In the genomic region with DNA sequence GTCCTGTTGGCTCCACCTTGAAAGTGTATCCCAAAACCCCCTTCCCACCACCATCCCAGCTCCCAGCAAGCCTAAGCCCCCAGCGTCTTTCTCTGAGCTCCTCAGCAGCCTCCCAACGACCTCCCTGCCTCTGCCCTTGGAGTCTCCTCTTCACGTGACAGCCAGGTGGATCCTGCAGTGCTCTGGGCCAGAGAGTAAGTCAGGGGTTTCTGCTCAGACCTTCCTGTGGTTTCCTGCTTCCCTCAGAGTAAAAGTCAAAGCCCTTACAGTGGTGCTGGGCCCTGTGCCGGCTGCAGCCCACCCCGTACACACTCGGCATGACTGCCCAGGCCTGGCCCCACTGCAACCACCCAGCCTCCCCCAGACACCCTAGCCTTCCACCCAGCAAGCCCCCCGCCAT, we compare ENCODE assay signal across 19 cellular contexts. TPM values are rescaled to one million over a fixed set of nuclear protein-coding genes. Genes with fewer than 3 reads are reported as not detected.
DNase-seq lines count a peak whose midpoint lies in the region; ATAC-seq, FAIRE-seq and TF ChIP-seq lines count a peak whose summit lies in the region.
"Had no signal": no experiment of that assay in that cellular context is flagged by ENCODE, and none has a peak within 500 bp of the region (broad histone marks: within the 10 kb centered on the region; RNA-seq: fewer than 3 reads in every experiment).

No MANE protein-coding gene starts in this region.

- peak; percentile 67 for DNase-seq in Jurkat, Clone E6-1 (ENCODE audit: low read depth, low spot score)
- no peak for DNase-seq in GM12878 (ENCODE audit: low read depth, low spot score)
- no peak for DNase-seq in memory B cell (ENCODE audit: low spot score in 2 of 2)
- DNase-seq in stimulated activated CD4-positive, alpha-beta T cell treated with anti-CD3 and anti-CD28 coated beads, Interleukin-4, amount 100 ng/mL, for 24 hours: no peak
- DNase-seq in DMS53 (lab: John Stamatoyannopoulos, UW): no peak
- DNase-seq in NCI-H128 (lab: John Stamatoyannopoulos, UW; ENCODE audit: unreplicated experiment): no peak
- no peak for DNase-seq in retina
- DNase-seq: Calu3; CD4-positive, CD25-positive, alpha-beta regulatory T cell; GDM1; HCEC 1CT; HFFc6 had no signal

- TF ChIP-seq EP300 in GM12878 (IDR thresholded peaks at IDR 0.05; ENCODE audit: borderline replicate concordance in 1 of 2, control insufficient read depth in 1 of 2, low read depth in 2 of 2, low read length in 2 of 2): no peak

- no peak overlapping the region for H3K4me3 ChIP-seq in BLaER1 treated with 17β-estradiol and CSF1 and Interleukin-3, amounts not matched to agents 10 nM and 100 nM
- H3K4me3 ChIP-seq in Jurkat, Clone E6-1 (ENCODE audit: low read length): no peak overlapping the region
- no peak overlapping the region for H3K4me3 ChIP-seq in GM12878

- H3K4me2 ChIP-seq in BLaER1 treated with 17β-estradiol and CSF1 and Interleukin-3, amounts not matched to agents 10 nM and 100 nM: peak overlapping the region; percentile 56 to 95 (median 81)
- H3K4me2 ChIP-seq in GM12878 (ENCODE audit: control insufficient read depth, insufficient read depth): no peak overlapping the region

- no peak overlapping the region for H2AFZ ChIP-seq in GM12878 (ENCODE audit: control insufficient read depth, low read depth, low read length)

- peaks cover 18% of the 10 kb centered on the region for H3K27me3 Mint-ChIP-seq in memory B cell

- H3K27me3 ChIP-seq in BLaER1 treated with 17β-estradiol and CSF1 and Interleukin-3, amounts not matched to agents 10 nM and 100 nM: peaks cover 0 to 5% (median 0%) of the 10 kb centered on the region in 11 experiments; a peak in 1 of 22 replicates
- H3K27me3 ChIP-seq in GM12878 (replicated peaks in 1 of 2; ENCODE audit: control insufficient read depth in 2 of 2, insufficient read depth in 2 of 2, low read length in 1 of 2): peaks cover 0 to 3% of the 10 kb centered on the region in 2 experiments; a peak in 1 of 4 replicates

- H3K4me3 Mint-ChIP-seq in memory B cell: no peak overlapping the region
- H3K4me3 Mint-ChIP-seq: B cell; CD4-positive, CD25-positive, alpha-beta regulatory T cell; HFFc6 had no signal

- H3K27ac ChIP-seq in BLaER1 treated with 17β-estradiol and CSF1 and Interleukin-3, amounts not matched to agents 10 nM and 100 nM: peak overlapping the region in 8 of 11 experiments; percentile 1 to 70 (median 60); a peak in 15 of 22 replicates
- no peak overlapping the region for H3K27ac ChIP-seq in GM12878 (ENCODE audit: control insufficient read depth, insufficient read depth)

- peak overlapping the region in 9 of 11 experiments; percentile 14 to 64 (median 50); a peak in 12 of 22 replicates for H3K9ac ChIP-seq in BLaER1 treated with 17β-estradiol and CSF1 and Interleukin-3, amounts not matched to agents 10 nM and 100 nM
- H3K9ac ChIP-seq in GM12878 (ENCODE audit: control insufficient read depth, insufficient read depth, low read length): no peak overlapping the region

- BruUV-seq in GM12878 (replicated peaks; lab: Mats Ljungman, UMichigan): no TSS peak

- no peak for TF ChIP-seq POLR2A in GM12878 (IDR thresholded peaks at IDR 0.05; ENCODE audit: low read depth, low read length)

- H3K4me1 Mint-ChIP-seq in memory B cell: no peaks in the 10 kb centered on the region
- H3K4me1 Mint-ChIP-seq: CD4-positive, CD25-positive, alpha-beta regulatory T cell had no signal

- FAIRE-seq in GM12878 (lab: Jason Lieb, UNC): no peak
- FAIRE-seq: A204.1, GM19239, H1, HepG2, HTR-8/SVneo had no signal

- no peaks in the 10 kb centered on the region for H4K20me1 ChIP-seq in BLaER1 treated with 17β-estradiol and CSF1 and Interleukin-3, amounts not matched to agents 10 nM and 100 nM
- no peaks in the 10 kb centered on the region for H4K20me1 ChIP-seq in GM12878 (ENCODE audit: control insufficient read depth, insufficient read depth)

- peaks cover 4 to 8% (median 6%) of the 10 kb centered on the region in 11 experiments; a peak in 21 of 22 replicates for H3K9me3 ChIP-seq in BLaER1 treated with 17β-estradiol and CSF1 and Interleukin-3, amounts not matched to agents 10 nM and 100 nM (replicated peaks in 1 of 11)
- H3K9me3 ChIP-seq in GM12878 (replicated peaks; ENCODE audit: control insufficient read depth, insufficient read depth, low read length): no peaks in the 10 kb centered on the region; the same call in 2 of the 3 replicates

- RAD21 ChIA-PET in GM12878 (lab: Charles Lee; ENCODE audit: unreplicated experiment): interaction anchor here (1.2 kb wide), 1 partner anchor 22 kb away, joined by 3 read pairs; no protein-coding TSS in a partner anchor

- TF ChIP-seq CTCF in GM12878 (IDR thresholded peaks at IDR 0.05 in 2 of 3, conservative IDR thresholded peaks at IDR 0.05 in 1 of 3; ENCODE audit: control insufficient read depth in 2 of 3, extremely low read depth in 1 of 3, insufficient read depth in 1 of 3, low read depth in 3 of 3, low read length in 3 of 3): no peak

- no peak for TF ChIP-seq RAD21 in GM12878 (IDR thresholded peaks at IDR 0.05; ENCODE audit: insufficient read depth, low read depth, low read length)

- 0 out of 22 replicates have a peak, but pooled peaks cover 0 to 2% (median 0%) of the 10 kb centered on the region in 11 experiments for H3K36me3 ChIP-seq in BLaER1 treated with 17β-estradiol and CSF1 and Interleukin-3, amounts not matched to agents 10 nM and 100 nM
- no peaks in the 10 kb centered on the region for H3K36me3 ChIP-seq in GM12878 (ENCODE audit: control insufficient read depth in 2 of 2, insufficient read depth in 2 of 2, low read length in 1 of 2)

- SMC1A ChIA-PET in GM12878 (lab: Charles Lee; ENCODE audit: uncharacterized antibody, unreplicated experiment): interaction anchor here (1.3 kb wide), 1 partner anchor 10 kb away, joined by 4 read pairs; no protein-coding TSS in a partner anchor

- H3K27ac Mint-ChIP-seq in memory B cell: peak overlapping the region; percentile 35
- H3K27ac Mint-ChIP-seq: B cell; CD4-positive, CD25-positive, alpha-beta regulatory T cell; HFFc6 had no signal

- 28% methylated on average over 7 of the region's 7 CpGs for WGBS in GM12878 (ENCODE audit: insufficient coverage, insufficient replicate concordance, low lambda C conversion rate, missing lambda C conversion rate)

- POLR2A ChIA-PET in GM12878 (lab: Charles Lee): no interaction called here

- no peak for ATAC-seq in GM12878
- no peak for ATAC-seq in memory B cell (ENCODE audit: low read depth)
- ATAC-seq: HepG2 had no signal

- peaks cover 45 to 81% (median 66%) of the 10 kb centered on the region in 10 experiments for H3K4me1 ChIP-seq in BLaER1 treated with 17β-estradiol and CSF1 and Interleukin-3, amounts not matched to agents 10 nM and 100 nM
- peaks cover 6% of the 10 kb centered on the region; the same call in 1 of the 2 replicates for H3K4me1 ChIP-seq in GM12878 (ENCODE audit: control insufficient read depth, insufficient read depth, low read length)

- no peaks in the 10 kb centered on the region for H3K79me2 ChIP-seq in GM12878 (ENCODE audit: control insufficient read depth, insufficient read depth, low read length)

- intact Hi-C loops in GM12878 (cut with micrococcal nuclease; ENCODE audit: unreplicated experiment): no loop called here

- H3K9me3 Mint-ChIP-seq in memory B cell: peaks cover 1% of the 10 kb centered on the region
- H3K9me3 Mint-ChIP-seq: HFFc6 had no signal

- in situ Hi-C loops in GM12878 (cut with MboI): no loop called here

- CTCF ChIA-PET in GM12878 (lab: Yijun Ruan, JAX): interaction anchor here (1.2 to 2.8 kb wide), 3 partner anchors 76 to 372 kb away, joined by 4 to 10 read pairs (median 4); no protein-coding TSS in a partner anchor

- no peaks in the 10 kb centered on the region for H3K36me3 Mint-ChIP-seq in memory B cell
- H3K36me3 Mint-ChIP-seq: CD4-positive, CD25-positive, alpha-beta regulatory T cell had no signal

TF ChIP-seq in GM12878, 131 proteins besides CTCF, POLR2A, EP300 and RAD21:
- TF ChIP-seq BHLHE40 (IDR thresholded peaks at IDR 0.05; ENCODE audit: borderline replicate concordance in 1 of 2, low read depth in 2 of 2, low read length in 1 of 2): peak; percentile 19 to 42; a peak in 1 of 4 replicates
- TF ChIP-seq ELK1 (IDR thresholded peaks at IDR 0.05; ENCODE audit: low read depth, low read length): no peak
- peak; percentile 42 for TF ChIP-seq USF1 (IDR thresholded peaks at IDR 0.05; ENCODE audit: borderline replicate concordance, extremely low read length, insufficient read depth, low read depth, low read length)

RNA-seq across cellular contexts. Expression of gene OAT, which starts 51.9 kb away (rescaled TPM):
- 44.8 TPM for polyA plus RNA-seq in Jurkat, Clone E6-1 (2012; ENCODE audit: insufficient read depth, insufficient read length)
- 0.79 and 3.2 TPM in 2 replicates for total RNA-seq in GM12878 (2013; cell fraction: nucleolus; rRNA removed)
- total RNA-seq in GM12878 (2014; rRNA removed): 1.2 and 1.3 TPM in 2 replicates
- 1.4 and 1.5 TPM in 2 replicates for total RNA-seq in GM12878 (2014; rRNA removed; fragmentation: Illumina TruSeq; extraction: Trizol)
- 1.2 and 1.8 TPM in 2 replicates for total RNA-seq in GM12878 (2021)
- 6.5 TPM for polyA plus RNA-seq in GM12878 (2011; ENCODE audit: low read depth)
- polyA plus RNA-seq in GM12878 (2011; rRNA removed): 9.8 and 12.2 TPM in 2 replicates
- 4.3 and 5.0 TPM in 2 replicates for polyA plus RNA-seq in GM12878 (2011; cell fraction: cytosol; rRNA removed)
- polyA plus RNA-seq in GM12878 (2011; cell fraction: nucleus; rRNA removed): 2.7 and 4.0 TPM in 2 replicates
- 6.3 and 10.0 TPM in 2 replicates for polyA plus RNA-seq in GM12878 (2012)
- polyA plus RNA-seq in GM12878 (2014; fragmentation: Illumina TruSeq; extraction: Trizol): 1.1 and 1.4 TPM in 2 replicates
- polyA plus RNA-seq in GM12878 (2014; fragmentation: Nextera tagmentation; extraction: Ambion mirVana): 1 to 10 TPM; 1.8 to 2.5 TPM
- 1.4 and 1.6 TPM in 2 replicates for polyA plus RNA-seq in GM12878 (2014; rRNA removed)
- polyA plus RNA-seq in GM12878 (2016; fragmentation: Nextera tagmentation; extraction: Ambion mirVana): 1 to 10 TPM; 1.5 to 3.5 TPM
- 3.7 and 5.0 TPM in 2 replicates for polyA minus RNA-seq in GM12878 (2011; rRNA and poly(A)+ RNA removed)
- polyA minus RNA-seq in GM12878 (2011; cell fraction: cytosol; rRNA and poly(A)+ RNA removed): 1.9 and 2.2 TPM in 2 replicates
- polyA minus RNA-seq in GM12878 (2011; cell fraction: nucleus; rRNA and poly(A)+ RNA removed): 1.1 TPM in 2 replicates
